Comparison of ENCODE assay signal across 8 cellular contexts in the genomic region with DNA sequence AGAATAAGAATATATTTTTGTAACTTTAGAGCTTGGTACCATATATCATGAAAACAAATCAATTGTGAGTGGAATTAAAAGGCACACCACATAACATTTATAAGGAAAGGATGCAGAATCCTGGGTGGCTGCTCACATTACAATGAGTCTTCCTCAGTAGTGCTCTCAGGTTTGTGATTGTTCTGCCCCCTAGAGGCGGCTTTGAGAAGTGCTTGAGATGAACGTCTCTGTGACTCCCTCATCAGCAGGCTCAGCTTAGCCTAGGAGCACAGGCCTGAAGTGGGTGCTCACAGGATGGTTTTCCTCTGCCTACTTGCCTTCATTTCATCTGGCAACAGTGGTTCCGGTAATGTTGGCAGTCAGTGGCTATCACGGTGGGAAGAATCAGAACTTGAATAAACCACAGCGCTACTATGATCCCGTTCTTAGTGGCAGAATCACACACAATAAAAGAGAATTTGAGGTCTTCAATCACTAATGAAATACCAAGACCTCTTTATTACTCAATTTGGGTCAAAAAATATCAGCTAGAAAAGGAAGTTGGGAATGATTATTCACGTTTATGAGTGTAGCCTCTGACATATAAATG. TPM values are rescaled to one million over a fixed set of nuclear protein-coding genes. Genes with fewer than 3 reads are reported as not detected.
DNase-seq lines count a peak whose midpoint lies in the region; ATAC-seq and TF ChIP-seq lines count a peak whose summit lies in the region.

No MANE protein-coding gene starts in this region.

- H3K27me3 ChIP-seq in esophagus muscularis mucosa, result no peaks in the 10 kb centered on the region

- H3K9me3 Mint-ChIP-seq in natural killer cell treated with Interleukin-12 subunit alpha and Interleukin-12 subunit beta and Interleukin-15 and Interleukin-18, amount 100 ng/mL, for 72 hours, result peaks cover 6% of the 10 kb centered on the region

- no peaks in the 10 kb centered on the region for H3K36me3 Mint-ChIP-seq in natural killer cell treated with Interleukin-12 subunit alpha and Interleukin-12 subunit beta and Interleukin-15 and Interleukin-18, amount 100 ng/mL, for 72 hours

- H3K4me3 ChIP-seq in esophagus muscularis mucosa, result no peak overlapping the region

- no peaks in the 10 kb centered on the region for H3K36me3 ChIP-seq in esophagus muscularis mucosa

- H3K4me1 Mint-ChIP-seq in natural killer cell treated with Interleukin-12 subunit alpha and Interleukin-12 subunit beta and Interleukin-15 and Interleukin-18, amount 100 ng/mL, for 72 hours (ENCODE audit: low read depth in 2 of 2), result no peaks in the 10 kb centered on the region

- intact Hi-C loops in esophagus muscularis mucosa (cut with DNase I), result loop anchor here (2.0 to 5.0 kb wide), 2 partner anchors 35 to 166 kb away; no protein-coding TSS in a partner anchor

- peaks cover 0 to 7% (median 3%) of the 10 kb centered on the region in 4 donors for H3K9me3 ChIP-seq in esophagus muscularis mucosa

- peak; percentile 70 to 93 (median 77) for TF ChIP-seq CTCF in esophagus muscularis mucosa (IDR thresholded peaks at IDR 0.05)

- H3K4me1 ChIP-seq in esophagus muscularis mucosa, result peaks cover 4 to 22% (median 19%) of the 10 kb centered on the region in 4 donors

- no peak for TF ChIP-seq EP300 in esophagus muscularis mucosa (IDR thresholded peaks at IDR 0.05)

- 51% methylated on average over 7 of the region's 7 CpGs for WGBS in esophagus muscularis mucosa

- no peak overlapping the region for H3K27ac Mint-ChIP-seq in natural killer cell treated with Interleukin-12 subunit alpha and Interleukin-12 subunit beta and Interleukin-15 and Interleukin-18, amount 100 ng/mL, for 72 hours

- H3K27me3 Mint-ChIP-seq in natural killer cell treated with Interleukin-12 subunit alpha and Interleukin-12 subunit beta and Interleukin-15 and Interleukin-18, amount 100 ng/mL, for 72 hours, result peaks cover 9 to 23% of the 10 kb centered on the region in 2 donors

- no peak for TF ChIP-seq POLR2A in esophagus muscularis mucosa (IDR thresholded peaks at IDR 0.05; ENCODE audit: low read depth)

- ATAC-seq in GM21390 (IDR thresholded peaks at IDR 0.05; ENCODE audit: unreplicated experiment), result peak; percentile 96
- peak; percentile 81 to 88 for ATAC-seq in natural killer cell treated with Interleukin-12 subunit alpha and Interleukin-12 subunit beta and Interleukin-15 and Interleukin-18, amount 100 ng/mL, for 72 hours

- no peak overlapping the region for H3K4me3 Mint-ChIP-seq in natural killer cell treated with Interleukin-12 subunit alpha and Interleukin-12 subunit beta and Interleukin-15 and Interleukin-18, amount 100 ng/mL, for 72 hours

- DNase-seq in DMS153 treated with DMSO at 0.1 percent for 48 hours (lab: John Stamatoyannopoulos, UW; ENCODE audit: unreplicated experiment), result peak; percentile 75
- peak; percentile 58 for DNase-seq in HPDE6-E6E7 (ENCODE audit: extremely low spot score)
- DNase-seq in NOMO-1 treated with dmso at 0.1 percent for 144 hours (lab: John Stamatoyannopoulos, UW; ENCODE audit: unreplicated experiment), result peak; percentile 23
- peak; percentile 88 for DNase-seq in activated CD8-positive, alpha-beta memory T cell treated with anti-CD3 and anti-CD28 coated beads, Interleukin-2, amount 50 U/mL, for 48 hours
- peak; percentile 97 for DNase-seq in esophagus muscularis mucosa (ENCODE audit: extremely low spot score)
- peak; percentile 83 for DNase-seq in natural killer cell treated with Interleukin-12 subunit alpha and Interleukin-12 subunit beta and Interleukin-15 and Interleukin-18, amount 100 ng/mL, for 72 hours (ENCODE audit: low spot score)
- DNase-seq in stimulated activated naive CD4-positive, alpha-beta T cell (lab: John Stamatoyannopoulos, UW), result peak; percentile 16 to 71 (median 45)

- H3K27ac ChIP-seq in esophagus muscularis mucosa (replicated peaks in 1 of 4), result no peak overlapping the region

RNA-seq across cellular contexts. Expression of a gene that starts 38.1 kb away (rescaled TPM):
- 10 to 100 TPM in 2 of 4 donors, 1 to 10 TPM in 2; 4.5 to 12.0 (median 8.0) TPM for total RNA-seq in esophagus muscularis mucosa
- total RNA-seq in natural killer cell treated with Interleukin-12 subunit alpha and Interleukin-12 subunit beta and Interleukin-15 and Interleukin-18, amount 100 ng/mL, for 72 hours, result 10 to 100 TPM in 1 of 2 donors, 1 to 10 TPM in 1; 2.3 to 23.6 TPM

RNA-seq across cellular contexts. Expression of a gene that starts 38.2 kb away (rescaled TPM):
- under 1 TPM in 1 of 4 donors, not detected in 3; 0.83 TPM for total RNA-seq in esophagus muscularis mucosa
- under 1 TPM in 1 of 2 donors, not detected in 1; 0.45 TPM for total RNA-seq in natural killer cell treated with Interleukin-12 subunit alpha and Interleukin-12 subunit beta and Interleukin-15 and Interleukin-18, amount 100 ng/mL, for 72 hours

Comparison
In these comparisons a context has a peak if more than half of its experiments do, and no peak if none do; other contexts are left out.
1. DNase-seq: peak in every context shown above with its lines; median percentile 97 in esophagus muscularis mucosa; 88 in activated CD8-positive, alpha-beta memory T cell treated with anti-CD3 and anti-CD28 coated beads, Interleukin-2, amount 50 U/mL, for 48 hours; 83 in natural killer cell treated with Interleukin-12 subunit alpha and Interleukin-12 subunit beta and Interleukin-15 and Interleukin-18, amount 100 ng/mL, for 72 hours; 75 in DMS153 treated with DMSO at 0.1 percent for 48 hours; 58 in HPDE6-E6E7; 45 in stimulated activated naive CD4-positive, alpha-beta T cell; 23 in NOMO-1 treated with dmso at 0.1 percent for 144 hours.